Comparison of ENCODE assay signal across 27 cellular contexts in the genomic region with DNA sequence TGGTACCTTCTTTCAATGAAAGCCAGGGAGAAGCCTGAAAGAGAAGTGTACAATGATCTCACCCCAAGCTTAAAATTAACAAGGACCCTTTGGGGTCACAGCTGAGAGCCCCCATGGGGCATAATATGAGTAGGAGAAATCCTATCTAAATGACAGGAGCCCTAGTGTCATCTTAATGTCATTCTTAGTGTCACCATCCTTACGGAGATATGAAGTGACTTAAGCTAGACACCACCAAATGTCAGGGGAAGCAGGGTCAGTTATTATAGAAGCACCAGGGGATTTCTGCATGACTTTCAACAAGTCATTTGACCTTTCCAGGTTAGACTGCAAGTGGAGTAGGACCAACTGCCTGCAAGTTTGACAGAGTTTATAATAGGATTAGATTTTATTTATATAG. TPM values are rescaled to one million over a fixed set of nuclear protein-coding genes. Genes with fewer than 3 reads are reported as not detected.
DNase-seq lines count a peak whose midpoint lies in the region; ATAC-seq, FAIRE-seq and TF ChIP-seq lines count a peak whose summit lies in the region.
"Had no signal": no experiment of that assay in that cellular context is flagged by ENCODE, and none has a peak within 500 bp of the region (broad histone marks: within the 10 kb centered on the region; RNA-seq: fewer than 3 reads in every experiment).

No MANE protein-coding gene starts in this region.

- no peaks in the 10 kb centered on the region for H4K20me1 ChIP-seq in K562 (replicated peaks; ENCODE audit: control insufficient read depth, insufficient read depth, low read length)
- H4K20me1 ChIP-seq: BLaER1 treated with 17β-estradiol and CSF1 and Interleukin-3, amounts not matched to agents 10 nM and 100 nM had no signal

- H3K36me3 ChIP-seq in K562 (ENCODE audit: control insufficient read depth, insufficient read depth, low read length), result peaks cover 52% of the 10 kb centered on the region
- H3K36me3 ChIP-seq: BLaER1 treated with 17β-estradiol and CSF1 and Interleukin-3, amounts not matched to agents 10 nM and 100 nM had no signal

- H3K4me3 ChIP-seq in K562, result no peak overlapping the region
- H3K4me3 ChIP-seq: A549; BLaER1 treated with 17β-estradiol and CSF1 and Interleukin-3, amounts not matched to agents 10 nM and 100 nM; GM12878; GM23248 had no signal

- H3K27ac Mint-ChIP-seq in stimulated activated naive CD8-positive, alpha-beta T cell treated with anti-CD3 and anti-CD28 coated beads, Interleukin-15, amount 100 ng/mL, for 72 hours, result no peak overlapping the region
- no peak overlapping the region for H3K27ac Mint-ChIP-seq in stimulated activated memory B cell treated with anti-CD40 and anti-IgM and Interleukin-4, amounts not matched to agents 10 μg/mL and 1 μg/mL and 100 μg/mL, for 72 hours
- H3K27ac Mint-ChIP-seq: CD14-positive monocyte; CD4-positive, alpha-beta T cell; CD8-positive, alpha-beta memory T cell had no signal

- in situ Hi-C loops in K562 (cut with MboI), result no loop called here

- no peak for DNase-seq in stimulated activated naive CD8-positive, alpha-beta T cell treated with anti-CD3 and anti-CD28 coated beads, Interleukin-15, Interleukin-2, amounts not matched to agents 100 U/mL and 50 U/mL, for 24 hours
- no peak for DNase-seq in stimulated activated naive CD8-positive, alpha-beta T cell treated with anti-CD3 and anti-CD28 coated beads, Interleukin-15, amount 100 ng/mL, for 72 hours
- DNase-seq in K562 (ENCODE audit: extremely low read depth in 1 of 4, low spot score in 3 of 4), result no peak
- DNase-seq in SHP77 (lab: John Stamatoyannopoulos, UW), result no peak
- no peak for DNase-seq in RKO (ENCODE audit: low spot score)
- DNase-seq: 8988T; ACHN; AML-193; BE2C; CD4-positive, alpha-beta T cell; CD8-positive, alpha-beta memory T cell; DMS 273 treated with DMSO at 0.1 percent for 48 hours; DMS79; EL; GDM1; GM23248; H7; HCEC 1CT had no signal

- H3K4me1 Mint-ChIP-seq in stimulated activated naive CD8-positive, alpha-beta T cell treated with anti-CD3 and anti-CD28 coated beads, Interleukin-15, amount 100 ng/mL, for 72 hours, result no peaks in the 10 kb centered on the region
- peaks cover 6% of the 10 kb centered on the region for H3K4me1 Mint-ChIP-seq in stimulated activated memory B cell treated with anti-CD40 and anti-IgM and Interleukin-4, amounts not matched to agents 10 μg/mL and 1 μg/mL and 100 μg/mL, for 72 hours
- H3K4me1 Mint-ChIP-seq: CD8-positive, alpha-beta memory T cell had no signal

- H3K9me3 Mint-ChIP-seq in stimulated activated naive CD8-positive, alpha-beta T cell treated with anti-CD3 and anti-CD28 coated beads, Interleukin-15, amount 100 ng/mL, for 72 hours, result no peaks in the 10 kb centered on the region
- no peaks in the 10 kb centered on the region for H3K9me3 Mint-ChIP-seq in stimulated activated memory B cell treated with anti-CD40 and anti-IgM and Interleukin-4, amounts not matched to agents 10 μg/mL and 1 μg/mL and 100 μg/mL, for 72 hours
- H3K9me3 Mint-ChIP-seq: CD4-positive, alpha-beta T cell; CD8-positive, alpha-beta memory T cell had no signal

- no peak for TF ChIP-seq CTCF in K562 (IDR thresholded peaks at IDR 0.05 in 2 of 3, conservative IDR thresholded peaks at IDR 0.05 in 1 of 3; ENCODE audit: insufficient read depth in 2 of 3, low read depth in 1 of 3, low read length in 3 of 3)

- H3K79me2 ChIP-seq in K562 (ENCODE audit: control insufficient read depth, insufficient read depth, low read length), result peaks cover 96% of the 10 kb centered on the region

- 11% methylated on average over 1 of the region's 1 CpG for WGBS in K562 (ENCODE audit: insufficient coverage, low coverage, missing lambda C conversion rate)

- no peak for TF ChIP-seq POLR2A in K562 (conservative IDR thresholded peaks at IDR 0.05)

- H3K9ac ChIP-seq in K562 (ENCODE audit: insufficient read depth in 1 of 2, low read depth in 2 of 2, low read length in 2 of 2), result peak overlapping the region in 1 of 2 experiments; percentile 74; a peak in 1 of 4 replicates
- H3K9ac ChIP-seq: BLaER1 treated with 17β-estradiol and CSF1 and Interleukin-3, amounts not matched to agents 10 nM and 100 nM; GM23248 had no signal

- CTCF ChIA-PET in K562 (lab: Yijun Ruan, JAX; ENCODE audit: low intra/inter-chr PET ratio), result no interaction called here

- POLR2A ChIA-PET in K562 (lab: Yijun Ruan, JAX), result interaction anchor here (0.7 to 2.9 kb wide), 6 partner anchors 9 to 1179 kb away, joined by 3 to 9 read pairs (median 5); a partner anchor contains a TSS

- no peak for FAIRE-seq in K562 (lab: Jason Lieb, UNC)
- FAIRE-seq: A549, D721Med, GM12878, GM19239, H1 had no signal

- TF ChIP-seq RAD21 in K562 (CRISPR knock-in tag; conservative IDR thresholded peaks at IDR 0.05 in 1 of 2, IDR thresholded peaks at IDR 0.05 in 1 of 2), result no peak

- H3K9me3 ChIP-seq in K562 (replicated peaks; ENCODE audit: control insufficient read depth, insufficient read depth, low read depth, low read length), result no peaks in the 10 kb centered on the region; the same call in 1 of the 2 replicates
- H3K9me3 ChIP-seq: A549; BE2C; BLaER1 treated with 17β-estradiol and CSF1 and Interleukin-3, amounts not matched to agents 10 nM and 100 nM had no signal

- H3K36me3 Mint-ChIP-seq in stimulated activated memory B cell treated with anti-CD40 and anti-IgM and Interleukin-4, amounts not matched to agents 10 μg/mL and 1 μg/mL and 100 μg/mL, for 72 hours, result no peaks in the 10 kb centered on the region
- H3K36me3 Mint-ChIP-seq: CD8-positive, alpha-beta memory T cell had no signal

- H2AFZ ChIP-seq in K562 (ENCODE audit: low read depth, low read length), result no peak overlapping the region
- H2AFZ ChIP-seq: GM23248 had no signal

- TF ChIP-seq EP300 in K562 (IDR thresholded peaks at IDR 0.05; ENCODE audit: low read length), result no peak

- intact Hi-C loops in K562 (cut with micrococcal nuclease), result loop anchor here (5.0 kb wide), 1 partner anchor 207 kb away; a partner anchor contains a TSS

- peak overlapping the region; percentile 90 for H3K27ac ChIP-seq in K562 (ENCODE audit: extremely low read depth, low read depth, low read length)
- H3K27ac ChIP-seq: A549; BLaER1 treated with 17β-estradiol and CSF1 and Interleukin-3, amounts not matched to agents 10 nM and 100 nM; GM23248 had no signal

- H3K27me3 ChIP-seq in K562 (ENCODE audit: control insufficient read depth in 2 of 2, insufficient read depth in 2 of 2, low read length in 2 of 2), result no peaks in the 10 kb centered on the region
- H3K27me3 ChIP-seq: BE2C had no signal

- peaks cover 54% of the 10 kb centered on the region for H3K27me3 Mint-ChIP-seq in stimulated activated naive CD8-positive, alpha-beta T cell treated with anti-CD3 and anti-CD28 coated beads, Interleukin-15, amount 100 ng/mL, for 72 hours
- peaks cover 62% of the 10 kb centered on the region for H3K27me3 Mint-ChIP-seq in stimulated activated memory B cell treated with anti-CD40 and anti-IgM and Interleukin-4, amounts not matched to agents 10 μg/mL and 1 μg/mL and 100 μg/mL, for 72 hours

- H3K9me1 ChIP-seq in K562 (ENCODE audit: control insufficient read depth, insufficient read depth, low read length), result no peaks in the 10 kb centered on the region

- no peak overlapping the region for H3K4me3 Mint-ChIP-seq in stimulated activated naive CD8-positive, alpha-beta T cell treated with anti-CD3 and anti-CD28 coated beads, Interleukin-15, amount 100 ng/mL, for 72 hours
- H3K4me3 Mint-ChIP-seq in stimulated activated memory B cell treated with anti-CD40 and anti-IgM and Interleukin-4, amounts not matched to agents 10 μg/mL and 1 μg/mL and 100 μg/mL, for 72 hours, result no peak overlapping the region
- H3K4me3 Mint-ChIP-seq: CD14-positive monocyte; CD4-positive, alpha-beta T cell; CD8-positive, alpha-beta memory T cell had no signal

- no TSS peak for BruUV-seq in K562 (replicated peaks; lab: Mats Ljungman, UMichigan)

- peak overlapping the region; percentile 43; the same call in 1 of the 2 replicates for H3K4me2 ChIP-seq in K562 (ENCODE audit: insufficient read depth, low read length)
- H3K4me2 ChIP-seq: A549; BLaER1 treated with 17β-estradiol and CSF1 and Interleukin-3, amounts not matched to agents 10 nM and 100 nM had no signal

- ATAC-seq in stimulated activated naive CD8-positive, alpha-beta T cell treated with anti-CD3 and anti-CD28 coated beads, Interleukin-15, Interleukin-2, amounts not matched to agents 100 U/mL and 50 U/mL, for 24 hours, result peak; percentile 60
- ATAC-seq in stimulated activated naive CD8-positive, alpha-beta T cell treated with anti-CD3 and anti-CD28 coated beads, Interleukin-15, amount 100 ng/mL, for 72 hours, result no peak
- no peak for ATAC-seq in K562
- ATAC-seq in stimulated activated memory B cell treated with anti-CD40 and anti-IgM and Interleukin-4, amounts not matched to agents 10 μg/mL and 1 μg/mL and 100 μg/mL, for 72 hours, result peak; percentile 74
- no peak for ATAC-seq in HG02970 (IDR thresholded peaks at IDR 0.05; ENCODE audit: low FRiP score, unreplicated experiment)
- ATAC-seq: A549, GM12878 had no signal

- H3K4me1 ChIP-seq in K562 (replicated peaks in 1 of 2; ENCODE audit: control insufficient read depth in 2 of 2, insufficient read depth in 2 of 2, low read length in 2 of 2), result peaks cover 23 to 74% of the 10 kb centered on the region in 2 experiments
- H3K4me1 ChIP-seq: A549 had no signal

TF ChIP-seq in K562, 482 proteins besides CTCF, POLR2A, EP300 and RAD21:
- TF ChIP-seq CBFA2T3 (IDR thresholded peaks at IDR 0.05), result no peak
- TF ChIP-seq TBP (optimal IDR thresholded peaks at IDR 0.05; ENCODE audit: low read depth, low read length), result no peak
- no peak for TF ChIP-seq SREBF1 (IDR thresholded peaks at IDR 0.05; ENCODE audit: borderline replicate concordance, low read depth, low read length)

RNA-seq across cellular contexts. Expression of a gene that starts 28.9 kb away (rescaled TPM):
- 206 and 247 TPM in 2 replicates for total RNA-seq in K562 (2011; cell fraction: chromatin; rRNA removed; ENCODE audit: low replicate concordance)
- 93.6 and 103 TPM in 2 replicates for total RNA-seq in K562 (2011; cell fraction: nucleolus; rRNA removed)
- 120 and 144 TPM in 2 replicates for total RNA-seq in K562 (2011; cell fraction: nucleoplasm; rRNA removed)
- total RNA-seq in K562 (2014; rRNA removed), result 54.6 and 61.6 TPM in 2 replicates
- 90.6 and 106 TPM in 2 replicates for total RNA-seq in K562 (2014; rRNA removed; fragmentation: Illumina TruSeq; extraction: Trizol)
- total RNA-seq in K562 (2015; rRNA removed; fragmentation: Illumina TruSeq; extraction: Trizol), result 68.5 and 69.6 TPM in 2 replicates
- 89.4 and 99.3 TPM in 2 replicates for total RNA-seq in K562 (2021)
- polyA plus RNA-seq in K562 (2011; rRNA removed), result 53.5 and 54.6 TPM in 2 replicates
- 28.3 and 33.4 TPM in 2 replicates for polyA plus RNA-seq in K562 (2011; cell fraction: cytosol; rRNA removed)
- polyA plus RNA-seq in K562 (2011; cell fraction: nucleus; rRNA removed), result 48.4 and 72.1 TPM in 2 replicates
- polyA plus RNA-seq in K562 (2012), result 18.9 and 21.5 TPM in 2 replicates
- 24.1 and 24.8 TPM in 2 replicates for polyA plus RNA-seq in K562 (2014; fragmentation: Illumina TruSeq; extraction: Trizol)
- polyA plus RNA-seq in K562 (2014; fragmentation: Nextera tagmentation; extraction: Ambion mirVana), result 10 to 100 TPM in 1 of 2 experiments, 1 to 10 TPM in 1; 7.8 to 30.2 TPM
- 20.2 and 24.9 TPM in 2 replicates for polyA plus RNA-seq in K562 (2014; rRNA removed)
- polyA minus RNA-seq in K562 (2011; rRNA and poly(A)+ RNA removed), result 207 and 259 TPM in 2 replicates
- 91.1 and 132 TPM in 2 replicates for polyA minus RNA-seq in K562 (2011; cell fraction: cytosol; rRNA and poly(A)+ RNA removed)
- 127 and 151 TPM in 2 replicates for polyA minus RNA-seq in K562 (2011; cell fraction: nucleus; rRNA and poly(A)+ RNA removed)
- total RNA-seq: CD4-positive, alpha-beta T cell; GM23248 had no signal
- polyA plus RNA-seq: CD8-positive, alpha-beta memory T cell had no signal

Comparison
In these comparisons a context has a peak if more than half of its experiments do, and no peak if none do; other contexts are left out.
1. ATAC-seq: peak in stimulated activated naive CD8-positive, alpha-beta T cell treated with anti-CD3 and anti-CD28 coated beads, Interleukin-15, Interleukin-2, amounts not matched to agents 100 U/mL and 50 U/mL, for 24 hours (single experiment) and stimulated activated memory B cell treated with anti-CD40 and anti-IgM and Interleukin-4, amounts not matched to agents 10 μg/mL and 1 μg/mL and 100 μg/mL, for 72 hours (single experiment); none in stimulated activated naive CD8-positive, alpha-beta T cell treated with anti-CD3 and anti-CD28 coated beads, Interleukin-15, amount 100 ng/mL, for 72 hours (single experiment), K562 (single experiment) and HG02970 (single experiment).